In genomic region chr4:145735330-145735638, GRCh38 we compare ENCODE assay signal across 10 cellular contexts. TPM values are rescaled to one million over a fixed set of nuclear protein-coding genes. Genes with fewer than 3 reads are reported as not detected.
DNase-seq lines count a peak whose midpoint lies in the region; ATAC-seq and TF ChIP-seq lines count a peak whose summit lies in the region.
"Had no signal": no experiment of that assay in that cellular context is flagged by ENCODE, and none has a peak within 500 bp of the region (broad histone marks: within the 10 kb centered on the region; RNA-seq: fewer than 3 reads in every experiment).

No MANE protein-coding gene starts in this region.

- no peaks in the 10 kb centered on the region for H3K9me3 Mint-ChIP-seq in endothelial cell (ENCODE audit: unreplicated experiment)
- H3K9me3 Mint-ChIP-seq in activated T-cell treated with anti-CD3 and anti-CD28 coated beads, Interleukin-2, amount 50 U/mL, for 4 hours, result no peaks in the 10 kb centered on the region
- H3K9me3 Mint-ChIP-seq in stimulated activated naive CD8-positive, alpha-beta T cell treated with anti-CD3 and anti-CD28 coated beads, Interleukin-15, amount 100 ng/mL, for 72 hours, result no peaks in the 10 kb centered on the region
- no peaks in the 10 kb centered on the region for H3K9me3 Mint-ChIP-seq in CD8-positive, alpha-beta memory T cell

- peaks cover 5% of the 10 kb centered on the region for H3K4me1 ChIP-seq in CD8-positive, alpha-beta memory T cell (ENCODE audit: insufficient read depth, low read length)

- CTCF ChIA-PET in CD8-positive, alpha-beta memory T cell (lab: Charles Lee), result no interaction called here

- POLR2A ChIA-PET in CD8-positive, alpha-beta memory T cell (lab: Charles Lee), result no interaction called here

- ATAC-seq in activated T-cell treated with anti-CD3 and anti-CD28 coated beads, Interleukin-2, amount 50 U/mL, for 4 hours, result no peak
- ATAC-seq in stimulated activated naive CD8-positive, alpha-beta T cell treated with anti-CD3 and anti-CD28 coated beads, Interleukin-15, amount 100 ng/mL, for 72 hours, result no peak

- peaks cover 4% of the 10 kb centered on the region for H3K27me3 ChIP-seq in CD8-positive, alpha-beta memory T cell (ENCODE audit: insufficient read depth, low read length, poor library complexity, severe bottlenecking)
- H3K27me3 ChIP-seq: adrenal gland had no signal

- peak overlapping the region; percentile 36 for H3K27ac Mint-ChIP-seq in endothelial cell (ENCODE audit: unreplicated experiment)
- no peak overlapping the region for H3K27ac Mint-ChIP-seq in stimulated activated naive CD8-positive, alpha-beta T cell treated with anti-CD3 and anti-CD28 coated beads, Interleukin-15, amount 100 ng/mL, for 72 hours
- peak overlapping the region in 3 of 8 donors; percentile 8 to 89 (median 44) for H3K27ac Mint-ChIP-seq in CD8-positive, alpha-beta memory T cell

- no peaks in the 10 kb centered on the region for H3K9me3 ChIP-seq in CD8-positive, alpha-beta memory T cell (ENCODE audit: low read length)
- H3K9me3 ChIP-seq: adrenal gland had no signal

- no peaks in the 10 kb centered on the region for H3K36me3 Mint-ChIP-seq in endothelial cell (ENCODE audit: low read depth, unreplicated experiment)
- H3K36me3 Mint-ChIP-seq in activated T-cell treated with anti-CD3 and anti-CD28 coated beads, Interleukin-2, amount 50 U/mL, for 4 hours (ENCODE audit: insufficient read depth), result no peaks in the 10 kb centered on the region
- no peaks in the 10 kb centered on the region for H3K36me3 Mint-ChIP-seq in CD8-positive, alpha-beta memory T cell

- H3K27ac ChIP-seq in CD8-positive, alpha-beta memory T cell (ENCODE audit: low read depth, low read length), result no peak overlapping the region

- H3K4me3 Mint-ChIP-seq in endothelial cell (ENCODE audit: unreplicated experiment), result no peak overlapping the region
- no peak overlapping the region for H3K4me3 Mint-ChIP-seq in activated T-cell treated with anti-CD3 and anti-CD28 coated beads, Interleukin-2, amount 50 U/mL, for 4 hours
- no peak overlapping the region for H3K4me3 Mint-ChIP-seq in stimulated activated naive CD8-positive, alpha-beta T cell treated with anti-CD3 and anti-CD28 coated beads, Interleukin-15, amount 100 ng/mL, for 72 hours
- H3K4me3 Mint-ChIP-seq in CD8-positive, alpha-beta memory T cell, result no peak overlapping the region

- no peaks in the 10 kb centered on the region for H3K36me3 ChIP-seq in CD8-positive, alpha-beta memory T cell (ENCODE audit: insufficient read depth, low read length)
- H3K36me3 ChIP-seq: adrenal gland had no signal

- peaks cover 9% of the 10 kb centered on the region for H3K27me3 Mint-ChIP-seq in endothelial cell (ENCODE audit: unreplicated experiment)
- H3K27me3 Mint-ChIP-seq in activated T-cell treated with anti-CD3 and anti-CD28 coated beads, Interleukin-2, amount 50 U/mL, for 4 hours (ENCODE audit: low read depth), result no peaks in the 10 kb centered on the region
- H3K27me3 Mint-ChIP-seq in stimulated activated naive CD8-positive, alpha-beta T cell treated with anti-CD3 and anti-CD28 coated beads, Interleukin-15, amount 100 ng/mL, for 72 hours, result peaks cover 21% of the 10 kb centered on the region
- H3K27me3 Mint-ChIP-seq in CD8-positive, alpha-beta memory T cell, result peaks cover 0 to 2% of the 10 kb centered on the region in 2 donors

- H3K4me3 ChIP-seq in CD8-positive, alpha-beta memory T cell (ENCODE audit: low read length), result no peak overlapping the region
- H3K4me3 ChIP-seq: adrenal gland had no signal

- peak; percentile 78 for DNase-seq in AG09319 (ENCODE audit: extremely low read depth, low read depth)
- DNase-seq in M059J (ENCODE audit: low read depth), result peak; percentile 97
- no peak for DNase-seq in endothelial cell (ENCODE audit: low spot score)
- DNase-seq in non-pigmented ciliary epithelial cell (ENCODE audit: low read depth), result peak; percentile 95
- DNase-seq in germinal center (ENCODE audit: low spot score), result no peak
- no peak for DNase-seq in activated T-cell treated with anti-CD3 and anti-CD28 coated beads, Interleukin-2, amount 50 U/mL, for 4 hours
- DNase-seq in stimulated activated naive CD8-positive, alpha-beta T cell treated with anti-CD3 and anti-CD28 coated beads, Interleukin-15, amount 100 ng/mL, for 72 hours, result no peak
- DNase-seq in CD8-positive, alpha-beta memory T cell, result no peak
- DNase-seq: retina had no signal

- H3K4me1 Mint-ChIP-seq in endothelial cell (ENCODE audit: unreplicated experiment), result peaks cover 26% of the 10 kb centered on the region
- peaks cover 17% of the 10 kb centered on the region for H3K4me1 Mint-ChIP-seq in activated T-cell treated with anti-CD3 and anti-CD28 coated beads, Interleukin-2, amount 50 U/mL, for 4 hours (ENCODE audit: low read depth)
- peaks cover 24% of the 10 kb centered on the region for H3K4me1 Mint-ChIP-seq in stimulated activated naive CD8-positive, alpha-beta T cell treated with anti-CD3 and anti-CD28 coated beads, Interleukin-15, amount 100 ng/mL, for 72 hours
- peaks cover 12 to 23% (median 16%) of the 10 kb centered on the region in 3 donors for H3K4me1 Mint-ChIP-seq in CD8-positive, alpha-beta memory T cell

- TF ChIP-seq CTCF in AG09319 (IDR thresholded peaks at IDR 0.05; ENCODE audit: low read depth, low read length) (no peak), endothelial cell (IDR thresholded peaks at IDR 0.05; ENCODE audit: unreplicated experiment) (no peak)

RNA-seq across cellular contexts. Expression of gene C4orf51, which starts 55.3 kb away (rescaled TPM):
- not detected in 2 replicates for total RNA-seq in M059J (2014; rRNA removed; shearing (Covaris generic))
- total RNA-seq in endothelial cell (ENCODE audit: unreplicated experiment), result not detected
- total RNA-seq in activated T-cell treated with anti-CD3 and anti-CD28 coated beads, Interleukin-2, amount 50 U/mL, for 4 hours, result not detected
- not detected for total RNA-seq in CD8-positive, alpha-beta memory T cell
- not detected for polyA plus RNA-seq in CD8-positive, alpha-beta memory T cell
- total RNA-seq: adrenal gland had no signal
- polyA plus RNA-seq: adrenal gland had no signal

Comparison
In these comparisons a context has a peak if more than half of its experiments do, and no peak if none do; other contexts are left out.
1. DNase-seq: peak in AG09319 (single experiment), M059J (single experiment) and non-pigmented ciliary epithelial cell (single experiment); none in endothelial cell (single experiment), germinal center (single experiment), activated T-cell treated with anti-CD3 and anti-CD28 coated beads, Interleukin-2, amount 50 U/mL, for 4 hours (single experiment), stimulated activated naive CD8-positive, alpha-beta T cell treated with anti-CD3 and anti-CD28 coated beads, Interleukin-15, amount 100 ng/mL, for 72 hours (0 of 2) and CD8-positive, alpha-beta memory T cell (0 of 5).